8 cellular contexts compared by ENCODE assay signal in genomic region chr10:20858292-20859124, GRCh38. TPM values are rescaled to one million over a fixed set of nuclear protein-coding genes. Genes with fewer than 3 reads are reported as not detected.
DNase-seq lines count a peak whose midpoint lies in the region; ATAC-seq and TF ChIP-seq lines count a peak whose summit lies in the region.

No MANE protein-coding gene starts in this region.

- no peak overlapping the region for H3K27ac ChIP-seq in liver (ENCODE audit: low read depth in 1 of 2, low read length in 2 of 2)

- no peaks in the 10 kb centered on the region for H3K36me3 Mint-ChIP-seq in stimulated activated effector memory CD8-positive, alpha-beta T cell treated with anti-CD3 and anti-CD28 coated beads, Interleukin-12 subunit alpha, Interleukin-12 subunit beta, amount 100 ng/mL, for 72 hours

- no peaks in the 10 kb centered on the region for H3K4me1 Mint-ChIP-seq in stimulated activated effector memory CD8-positive, alpha-beta T cell treated with anti-CD3 and anti-CD28 coated beads, Interleukin-12 subunit alpha, Interleukin-12 subunit beta, amount 100 ng/mL, for 72 hours

- peak; percentile 1 for DNase-seq in GM04503 (ENCODE audit: low read depth)
- DNase-seq in LHCN-M2 (ENCODE audit: low read depth) = peak; percentile 17
- peak; percentile 61 for DNase-seq in amniotic epithelial cell (ENCODE audit: low read depth)
- DNase-seq in D341Med (ENCODE audit: low spot score) = no peak
- DNase-seq in amniotic stem cell (lab: John Stamatoyannopoulos, UW) = no peak
- DNase-seq in stimulated activated effector memory CD8-positive, alpha-beta T cell treated with anti-CD3 and anti-CD28 coated beads, Interleukin-12 subunit alpha, Interleukin-12 subunit beta, amount 100 ng/mL, for 72 hours (ENCODE audit: low spot score in 2 of 2) = no peak

- no peak overlapping the region for H3K9ac ChIP-seq in liver (ENCODE audit: low read depth in 1 of 2, low read length in 2 of 2)

- H3K4me3 Mint-ChIP-seq in stimulated activated effector memory CD8-positive, alpha-beta T cell treated with anti-CD3 and anti-CD28 coated beads, Interleukin-12 subunit alpha, Interleukin-12 subunit beta, amount 100 ng/mL, for 72 hours = no peak overlapping the region

- no peak overlapping the region for H3K4me3 ChIP-seq in liver (ENCODE audit: low read depth in 1 of 3, low read length in 3 of 3)

- peak; percentile 86 to 87 for TF ChIP-seq RAD21 in liver (IDR thresholded peaks at IDR 0.05)

- 8% methylated on average over 2 of the region's 2 CpGs for WGBS in liver

- H3K4me1 ChIP-seq in liver (ENCODE audit: control insufficient read depth in 4 of 4, insufficient read depth in 4 of 4, low read length in 3 of 4) = no peaks in the 10 kb centered on the region

- no peaks in the 10 kb centered on the region for H3K9me3 ChIP-seq in liver (ENCODE audit: control insufficient read depth in 4 of 4, low read length in 3 of 4)

- ATAC-seq in GM19023 (IDR thresholded peaks at IDR 0.05; ENCODE audit: unreplicated experiment) = no peak
- no peak for ATAC-seq in stimulated activated effector memory CD8-positive, alpha-beta T cell treated with anti-CD3 and anti-CD28 coated beads, Interleukin-12 subunit alpha, Interleukin-12 subunit beta, amount 100 ng/mL, for 72 hours

- no peaks in the 10 kb centered on the region for H3K27me3 ChIP-seq in liver (ENCODE audit: control insufficient read depth in 4 of 4, insufficient read depth in 4 of 4, low read length in 3 of 4)

- H3K36me3 ChIP-seq in liver (ENCODE audit: control insufficient read depth in 4 of 4, insufficient read depth in 3 of 4, low read depth in 1 of 4, low read length in 3 of 4) = no peaks in the 10 kb centered on the region

- H3K9me3 Mint-ChIP-seq in stimulated activated effector memory CD8-positive, alpha-beta T cell treated with anti-CD3 and anti-CD28 coated beads, Interleukin-12 subunit alpha, Interleukin-12 subunit beta, amount 100 ng/mL, for 72 hours = peaks cover under 1% of the 10 kb centered on the region

- H3K27ac Mint-ChIP-seq in stimulated activated effector memory CD8-positive, alpha-beta T cell treated with anti-CD3 and anti-CD28 coated beads, Interleukin-12 subunit alpha, Interleukin-12 subunit beta, amount 100 ng/mL, for 72 hours = no peak overlapping the region

- TF ChIP-seq CTCF in liver (IDR thresholded peaks at IDR 0.05; ENCODE audit: low read depth, low read length, missing input control) = peak; percentile 54

TF ChIP-seq in liver, 16 proteins besides CTCF, POLR2A, EP300 and RAD21:
- TF ChIP-seq EGR1 (IDR thresholded peaks at IDR 0.05; ENCODE audit: low read depth in 2 of 2) (no peak), YY1 (IDR thresholded peaks at IDR 0.05) (no peak), FOXA2 (IDR thresholded peaks at IDR 0.05) (no peak), REST (IDR thresholded peaks at IDR 0.05) (no peak), RXRA (IDR thresholded peaks at IDR 0.05) (no peak), HNF4A (conservative IDR thresholded peaks at IDR 0.05) (no peak), JUND (IDR thresholded peaks at IDR 0.05) (no peak), HNF4G (IDR thresholded peaks at IDR 0.05) (no peak), SP1 (IDR thresholded peaks at IDR 0.05) (no peak), NR2F2 (IDR thresholded peaks at IDR 0.05) (no peak), TAF1 (conservative IDR thresholded peaks at IDR 0.05) (no peak), FOXA1 (IDR thresholded peaks at IDR 0.05) (no peak), GABPA (IDR thresholded peaks at IDR 0.05 in 1 of 2, conservative IDR thresholded peaks at IDR 0.05 in 1 of 2) (no peak)
- TF ChIP-seq, protein P1, sequence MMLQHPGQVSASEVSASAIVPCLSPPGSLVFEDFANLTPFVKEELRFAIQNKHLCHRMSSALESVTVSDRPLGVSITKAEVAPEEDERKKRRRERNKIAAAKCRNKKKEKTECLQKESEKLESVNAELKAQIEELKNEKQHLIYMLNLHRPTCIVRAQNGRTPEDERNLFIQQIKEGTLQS (IDR thresholded peaks at IDR 0.05) = no peak
- TF ChIP-seq, protein P2, sequence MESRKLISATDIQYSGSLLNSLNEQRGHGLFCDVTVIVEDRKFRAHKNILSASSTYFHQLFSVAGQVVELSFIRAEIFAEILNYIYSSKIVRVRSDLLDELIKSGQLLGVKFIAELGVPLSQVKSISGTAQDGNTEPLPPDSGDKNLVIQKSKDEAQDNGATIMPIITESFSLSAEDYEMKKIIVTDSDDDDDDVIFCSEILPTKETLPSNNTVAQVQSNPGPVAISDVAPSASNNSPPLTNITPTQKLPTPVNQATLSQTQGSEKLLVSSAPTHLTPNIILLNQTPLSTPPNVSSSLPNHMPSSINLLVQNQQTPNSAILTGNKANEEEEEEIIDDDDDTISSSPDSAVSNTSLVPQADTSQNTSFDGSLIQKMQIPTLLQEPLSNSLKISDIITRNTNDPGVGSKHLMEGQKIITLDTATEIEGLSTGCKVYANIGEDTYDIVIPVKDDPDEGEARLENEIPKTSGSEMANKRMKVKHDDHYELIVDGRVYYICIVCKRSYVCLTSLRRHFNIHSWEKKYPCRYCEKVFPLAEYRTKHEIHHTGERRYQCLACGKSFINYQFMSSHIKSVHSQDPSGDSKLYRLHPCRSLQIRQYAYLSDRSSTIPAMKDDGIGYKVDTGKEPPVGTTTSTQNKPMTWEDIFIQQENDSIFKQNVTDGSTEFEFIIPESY (IDR thresholded peaks at IDR 0.05) = no peak
- TF ChIP-seq, protein P3, sequence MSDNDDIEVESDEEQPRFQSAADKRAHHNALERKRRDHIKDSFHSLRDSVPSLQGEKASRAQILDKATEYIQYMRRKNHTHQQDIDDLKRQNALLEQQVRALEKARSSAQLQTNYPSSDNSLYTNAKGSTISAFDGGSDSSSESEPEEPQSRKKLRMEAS (IDR thresholded peaks at IDR 0.05) = no peak

RNA-seq across cellular contexts. Expression of gene NEBL, which starts 38.6 kb away (rescaled TPM):
- total RNA-seq in LHCN-M2 (2014; rRNA removed) (0.11 and 0.13 TPM in 2 replicates), liver (1 to 10 TPM; 1.3 to 1.8 TPM)
- 0.05 TPM for polyA plus RNA-seq in LHCN-M2 (2012)
- polyA plus RNA-seq in liver = under 1 TPM; 0.22 to 0.32 TPM

Comparison
In these comparisons a context has a peak if more than half of its experiments do, and no peak if none do; other contexts are left out.
1. DNase-seq: peak in GM04503 (single experiment), LHCN-M2 (single experiment) and amniotic epithelial cell (single experiment); none in D341Med (single experiment), amniotic stem cell (single experiment) and stimulated activated effector memory CD8-positive, alpha-beta T cell treated with anti-CD3 and anti-CD28 coated beads, Interleukin-12 subunit alpha, Interleukin-12 subunit beta, amount 100 ng/mL, for 72 hours (0 of 2).